Comparison of ENCODE assay signal across 17 cellular contexts in the genomic region with DNA sequence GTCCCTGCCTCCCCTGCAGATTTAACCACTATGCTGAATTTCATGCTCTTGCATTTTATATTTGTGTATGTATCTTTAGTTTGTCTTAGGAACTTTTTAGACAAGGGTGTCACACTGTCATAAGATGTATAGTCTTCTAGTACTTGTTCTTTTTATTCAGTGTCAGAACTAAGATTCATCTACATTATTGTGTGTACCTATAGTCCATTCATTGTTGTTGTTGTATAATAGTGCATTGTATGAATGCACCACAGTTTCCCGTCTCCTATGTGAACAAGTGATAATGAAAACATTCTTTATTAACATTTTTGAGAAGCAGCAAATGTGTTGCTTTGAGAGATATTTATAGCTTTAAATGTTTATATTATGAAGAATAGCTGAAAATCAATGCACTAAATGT.
"Had no signal": no experiment of that assay in that cellular context is flagged by ENCODE, and none has a peak within 500 bp of the region (broad histone marks: within the 10 kb centered on the region; RNA-seq: fewer than 3 reads in every experiment).

No MANE protein-coding gene starts in this region.

- FAIRE-seq: astrocyte, islet of Langerhans had no signal

- H3K4me1 ChIP-seq: heart left ventricle, psoas muscle, right lobe of liver, SJCRH30, suprapubic skin had no signal

- DNase-seq: activated CD8-positive, alpha-beta memory T cell treated with anti-CD3 and anti-CD28 coated beads for 24 hours; effector CD4-positive, alpha-beta T cell; heart left ventricle; mammary epithelial cell; natural killer cell; nucleus accumbens; psoas muscle; right lobe of liver; SJCRH30; SW 1271 had no signal

- H3K4me3 Mint-ChIP-seq: natural killer cell; stimulated activated memory B cell treated with anti-CD40 and anti-IgM and Interleukin-4, amounts not matched to agents 10 μg/mL and 1 μg/mL and 100 μg/mL, for 72 hours; type B pancreatic cell; WTC11 had no signal

- H3K9me3 Mint-ChIP-seq: natural killer cell; stimulated activated memory B cell treated with anti-CD40 and anti-IgM and Interleukin-4, amounts not matched to agents 10 μg/mL and 1 μg/mL and 100 μg/mL, for 72 hours; type B pancreatic cell; WTC11 had no signal

- H3K27me3 ChIP-seq: heart left ventricle, right lobe of liver, SJCRH30, suprapubic skin had no signal

- ATAC-seq: heart left ventricle; natural killer cell; psoas muscle; right lobe of liver; stimulated activated memory B cell treated with anti-CD40 and anti-IgM and Interleukin-4, amounts not matched to agents 10 μg/mL and 1 μg/mL and 100 μg/mL, for 72 hours; WTC11 had no signal

- H3K27me3 Mint-ChIP-seq: stimulated activated memory B cell treated with anti-CD40 and anti-IgM and Interleukin-4, amounts not matched to agents 10 μg/mL and 1 μg/mL and 100 μg/mL, for 72 hours; type B pancreatic cell had no signal

- H3K4me1 Mint-ChIP-seq: stimulated activated memory B cell treated with anti-CD40 and anti-IgM and Interleukin-4, amounts not matched to agents 10 μg/mL and 1 μg/mL and 100 μg/mL, for 72 hours; WTC11 had no signal

- H3K4me3 ChIP-seq: coronary artery, heart left ventricle, psoas muscle, right lobe of liver, SJCRH30, suprapubic skin had no signal

- H3K9me3 ChIP-seq: heart left ventricle, psoas muscle, right lobe of liver, SJCRH30, suprapubic skin had no signal

- H3K27ac Mint-ChIP-seq: stimulated activated memory B cell treated with anti-CD40 and anti-IgM and Interleukin-4, amounts not matched to agents 10 μg/mL and 1 μg/mL and 100 μg/mL, for 72 hours; type B pancreatic cell; WTC11 had no signal

- H3K27ac ChIP-seq: coronary artery, heart left ventricle, psoas muscle, right lobe of liver, SJCRH30, suprapubic skin had no signal
